Comparison of ENCODE assay signal across 20 cellular contexts in genomic region chr4:14096406-14096965, GRCh38.
DNase-seq lines count a peak whose midpoint lies in the region; ATAC-seq and TF ChIP-seq lines count a peak whose summit lies in the region.
"Had no signal": no experiment of that assay in that cellular context is flagged by ENCODE, and none has a peak within 500 bp of the region (broad histone marks: within the 10 kb centered on the region; RNA-seq: fewer than 3 reads in every experiment).

No MANE protein-coding gene starts in this region.

- TF ChIP-seq CTCF in AG09309 (IDR thresholded peaks at IDR 0.05; ENCODE audit: control insufficient read depth, insufficient read depth, low read depth, low read length, missing control alignments) (no peak), endothelial cell (IDR thresholded peaks at IDR 0.05; ENCODE audit: unreplicated experiment) (no peak)

- no peak overlapping the region for H3K4me3 ChIP-seq in AG09309 (ENCODE audit: control insufficient read depth, low read depth, low read length)
- H3K4me3 ChIP-seq: sigmoid colon had no signal

- peaks cover 2% of the 10 kb centered on the region for H3K27me3 Mint-ChIP-seq in endothelial cell (ENCODE audit: unreplicated experiment)
- H3K27me3 Mint-ChIP-seq: natural killer cell treated with Interleukin-12 subunit alpha and Interleukin-12 subunit beta and Interleukin-15 and Interleukin-18, amount 100 ng/mL, for 72 hours; stimulated activated memory B cell treated with anti-CD40 and anti-IgM and Interleukin-4, amounts not matched to agents 10 μg/mL and 1 μg/mL and 100 μg/mL, for 72 hours had no signal

- no peak overlapping the region for H3K27ac Mint-ChIP-seq in endothelial cell (ENCODE audit: unreplicated experiment)
- H3K27ac Mint-ChIP-seq: activated naive CD4-positive, alpha-beta T cell treated with anti-CD3 and anti-CD28 coated beads, Interleukin-2, amount 50 U/mL, for 24 hours; CD8-positive, alpha-beta T cell; natural killer cell treated with Interleukin-12 subunit alpha and Interleukin-12 subunit beta and Interleukin-15 and Interleukin-18, amount 100 ng/mL, for 72 hours; stimulated activated memory B cell treated with anti-CD40 and anti-IgM and Interleukin-4, amounts not matched to agents 10 μg/mL and 1 μg/mL and 100 μg/mL, for 72 hours had no signal

- H3K4me3 Mint-ChIP-seq in endothelial cell (ENCODE audit: unreplicated experiment): no peak overlapping the region
- H3K4me3 Mint-ChIP-seq: activated naive CD4-positive, alpha-beta T cell treated with anti-CD3 and anti-CD28 coated beads, Interleukin-2, amount 50 U/mL, for 24 hours; CD8-positive, alpha-beta T cell; natural killer cell treated with Interleukin-12 subunit alpha and Interleukin-12 subunit beta and Interleukin-15 and Interleukin-18, amount 100 ng/mL, for 72 hours; stimulated activated memory B cell treated with anti-CD40 and anti-IgM and Interleukin-4, amounts not matched to agents 10 μg/mL and 1 μg/mL and 100 μg/mL, for 72 hours had no signal

- H3K36me3 Mint-ChIP-seq in endothelial cell (ENCODE audit: low read depth, unreplicated experiment): no peaks in the 10 kb centered on the region
- H3K36me3 Mint-ChIP-seq: activated naive CD4-positive, alpha-beta T cell treated with anti-CD3 and anti-CD28 coated beads, Interleukin-2, amount 50 U/mL, for 24 hours; CD8-positive, alpha-beta T cell; natural killer cell treated with Interleukin-12 subunit alpha and Interleukin-12 subunit beta and Interleukin-15 and Interleukin-18, amount 100 ng/mL, for 72 hours had no signal

- H3K9me3 Mint-ChIP-seq in endothelial cell (ENCODE audit: unreplicated experiment): no peaks in the 10 kb centered on the region
- H3K9me3 Mint-ChIP-seq: activated naive CD4-positive, alpha-beta T cell treated with anti-CD3 and anti-CD28 coated beads, Interleukin-2, amount 50 U/mL, for 24 hours had no signal

- no peaks in the 10 kb centered on the region for H3K4me1 Mint-ChIP-seq in endothelial cell (ENCODE audit: unreplicated experiment)
- H3K4me1 Mint-ChIP-seq: activated naive CD4-positive, alpha-beta T cell treated with anti-CD3 and anti-CD28 coated beads, Interleukin-2, amount 50 U/mL, for 24 hours; stimulated activated memory B cell treated with anti-CD40 and anti-IgM and Interleukin-4, amounts not matched to agents 10 μg/mL and 1 μg/mL and 100 μg/mL, for 72 hours had no signal

- ATAC-seq in GM18873 (IDR thresholded peaks at IDR 0.05; ENCODE audit: low FRiP score, unreplicated experiment) (no peak), GM18511 (IDR thresholded peaks at IDR 0.05; ENCODE audit: unreplicated experiment) (no peak)
- ATAC-seq: CD8-positive, alpha-beta T cell; HCT116; natural killer cell treated with Interleukin-12 subunit alpha and Interleukin-12 subunit beta and Interleukin-15 and Interleukin-18, amount 100 ng/mL, for 72 hours; stimulated activated memory B cell treated with anti-CD40 and anti-IgM and Interleukin-4, amounts not matched to agents 10 μg/mL and 1 μg/mL and 100 μg/mL, for 72 hours had no signal

- DNase-seq in AG09309 (ENCODE audit: low read depth) (peak; percentile 70), LHCN-M2 (ENCODE audit: low read depth) (peak; percentile 71), dedifferentiated amniotic fluid mesenchymal stem cell (ENCODE audit: extremely low spot score) (peak; percentile 74), non-pigmented ciliary epithelial cell (ENCODE audit: low read depth) (peak; percentile 56), endothelial cell (ENCODE audit: low spot score) (no peak), NOMO-1 (lab: John Stamatoyannopoulos, UW; ENCODE audit: unreplicated experiment in 2 of 2) (no peak)
- DNase-seq: CD8-positive, alpha-beta T cell; cortex of kidney; DMS53; NCI-H1105; NCI-H510A treated with DMSO at 0.1 percent for 48 hours; RPMI8226; sigmoid colon; T-helper 9 cell had no signal

Comparison
In these comparisons a context has a peak if more than half of its experiments do, and no peak if none do; other contexts are left out.
1. DNase-seq: peak in AG09309 (single experiment), LHCN-M2 (single experiment), dedifferentiated amniotic fluid mesenchymal stem cell (single experiment) and non-pigmented ciliary epithelial cell (single experiment); none in endothelial cell (single experiment) and NOMO-1 (0 of 2).